In genomic region chr2:139067072-139067471, GRCh38 we compare ENCODE assay signal across 24 cellular contexts.
DNase-seq lines count a peak whose midpoint lies in the region; ATAC-seq and TF ChIP-seq lines count a peak whose summit lies in the region.
"Had no signal": no experiment of that assay in that cellular context is flagged by ENCODE, and none has a peak within 500 bp of the region (broad histone marks: within the 10 kb centered on the region; RNA-seq: fewer than 3 reads in every experiment).

No MANE protein-coding gene starts in this region.

- TF ChIP-seq CTCF in osteoblast (IDR thresholded peaks at IDR 0.05; ENCODE audit: extremely low read depth, low read depth, low read length) (no peak), MCF 10A (IDR thresholded peaks at IDR 0.05; ENCODE audit: unreplicated experiment) (no peak)

- POLR2A ChIA-PET in MCF 10A (lab: Yijun Ruan, JAX): no interaction called here

- no peaks in the 10 kb centered on the region for H3K4me1 Mint-ChIP-seq in MCF 10A (ENCODE audit: insufficient read depth, unreplicated experiment)
- H3K4me1 Mint-ChIP-seq: CD14-positive monocyte; CD8-positive, alpha-beta memory T cell had no signal

- no peak overlapping the region for H3K27ac Mint-ChIP-seq in MCF 10A (ENCODE audit: low read depth, unreplicated experiment)
- H3K27ac Mint-ChIP-seq: CD14-positive monocyte; CD4-positive, alpha-beta T cell; CD8-positive, alpha-beta memory T cell; HFFc6 had no signal

- H4K20me1 ChIP-seq in osteoblast (ENCODE audit: insufficient read depth, low read length): no peaks in the 10 kb centered on the region
- H4K20me1 ChIP-seq: BLaER1 treated with 17β-estradiol and CSF1 and Interleukin-3, amounts not matched to agents 10 nM and 100 nM had no signal

- no peaks in the 10 kb centered on the region for H3K9me3 ChIP-seq in osteoblast (ENCODE audit: low read depth, low read length)
- H3K9me3 ChIP-seq: A549; BE2C; BLaER1 treated with 17β-estradiol and CSF1 and Interleukin-3, amounts not matched to agents 10 nM and 100 nM; HAP-1 had no signal

- no peaks in the 10 kb centered on the region for H3K27me3 ChIP-seq in osteoblast (ENCODE audit: insufficient read depth, low read length)
- H3K27me3 ChIP-seq: BE2C; BLaER1 treated with 17β-estradiol and CSF1 and Interleukin-3, amounts not matched to agents 10 nM and 100 nM had no signal

- CTCF ChIA-PET in MCF 10A (lab: Yijun Ruan, JAX): no interaction called here

- H3K36me3 ChIP-seq in osteoblast (ENCODE audit: insufficient read depth, low read length): no peaks in the 10 kb centered on the region
- H3K36me3 ChIP-seq: BE2C; BLaER1 treated with 17β-estradiol and CSF1 and Interleukin-3, amounts not matched to agents 10 nM and 100 nM; HAP-1 had no signal

- H3K27me3 Mint-ChIP-seq in MCF 10A (ENCODE audit: insufficient read depth, unreplicated experiment): peaks cover 25% of the 10 kb centered on the region
- H3K27me3 Mint-ChIP-seq: CD4-positive, alpha-beta T cell; CD8-positive, alpha-beta memory T cell had no signal

- no peak overlapping the region for H3K4me2 ChIP-seq in osteoblast (ENCODE audit: insufficient read depth, low read length)
- H3K4me2 ChIP-seq: A549; BLaER1 treated with 17β-estradiol and CSF1 and Interleukin-3, amounts not matched to agents 10 nM and 100 nM had no signal

- intact Hi-C loops in MCF 10A (cut with micrococcal nuclease): no loop called here

- H3K36me3 Mint-ChIP-seq in MCF 10A (ENCODE audit: insufficient read depth, unreplicated experiment): no peaks in the 10 kb centered on the region
- H3K36me3 Mint-ChIP-seq: CD14-positive monocyte; CD8-positive, alpha-beta memory T cell had no signal

- no peaks in the 10 kb centered on the region for H3K9me3 Mint-ChIP-seq in MCF 10A (ENCODE audit: unreplicated experiment)

- no peak overlapping the region for H3K27ac ChIP-seq in osteoblast (ENCODE audit: low read depth, low read length)
- H3K27ac ChIP-seq: A549; BLaER1 treated with 17β-estradiol and CSF1 and Interleukin-3, amounts not matched to agents 10 nM and 100 nM had no signal

- no peak overlapping the region for H2AFZ ChIP-seq in osteoblast (ENCODE audit: low read length)

- H3K79me2 ChIP-seq in osteoblast (ENCODE audit: insufficient read depth, low read length): no peaks in the 10 kb centered on the region

- BruUV-seq in MCF 10A (replicated peaks; lab: Mats Ljungman, UMichigan): no TSS peak

- ATAC-seq in GM18870 (IDR thresholded peaks at IDR 0.05; ENCODE audit: unreplicated experiment): peak; percentile 42
- peak; percentile 57 for ATAC-seq in GM21619 (IDR thresholded peaks at IDR 0.05; ENCODE audit: unreplicated experiment)
- peak; percentile 59 for ATAC-seq in HG03457 (IDR thresholded peaks at IDR 0.05; ENCODE audit: unreplicated experiment)
- no peak for ATAC-seq in stimulated activated naive CD8-positive, alpha-beta T cell treated with anti-CD3 and anti-CD28 coated beads, Interleukin-15, Interleukin-2, amounts not matched to agents 100 U/mL and 50 U/mL, for 24 hours
- ATAC-seq in HG03135 (IDR thresholded peaks at IDR 0.05; ENCODE audit: unreplicated experiment): no peak
- ATAC-seq: A549, GM12878 had no signal

- H3K4me1 ChIP-seq in osteoblast (ENCODE audit: insufficient read depth, low read length): no peaks in the 10 kb centered on the region
- H3K4me1 ChIP-seq: A549; BE2C; BLaER1 treated with 17β-estradiol and CSF1 and Interleukin-3, amounts not matched to agents 10 nM and 100 nM; HAP-1 had no signal

- H3K4me3 ChIP-seq in osteoblast (ENCODE audit: insufficient read depth, low read length): no peak overlapping the region
- H3K4me3 ChIP-seq: A549; BLaER1 treated with 17β-estradiol and CSF1 and Interleukin-3, amounts not matched to agents 10 nM and 100 nM; GM12878; HAP-1 had no signal

- DNase-seq in osteoblast (ENCODE audit: insufficient read length, low spot score, missing footprints) (peak; percentile 23), MCF 10A (ENCODE audit: unreplicated experiment) (no peak)
- no peak for DNase-seq in stimulated activated naive CD8-positive, alpha-beta T cell treated with anti-CD3 and anti-CD28 coated beads, Interleukin-15, Interleukin-2, amounts not matched to agents 100 U/mL and 50 U/mL, for 24 hours
- DNase-seq: 8988T; ACHN; AML-193; BE2C; CD4-positive, alpha-beta T cell; CD8-positive, alpha-beta memory T cell; DMS 273 treated with DMSO at 0.1 percent for 48 hours; DMS79; EL; GDM1; GOT3; HFFc6 had no signal

- H3K4me3 Mint-ChIP-seq in MCF 10A (ENCODE audit: unreplicated experiment): no peak overlapping the region
- H3K4me3 Mint-ChIP-seq: CD14-positive monocyte; CD4-positive, alpha-beta T cell; CD8-positive, alpha-beta memory T cell; HFFc6 had no signal

Comparison
In these comparisons a context has a peak if more than half of its experiments do, and no peak if none do; other contexts are left out.
1. ATAC-seq: peak in GM18870 (single experiment), GM21619 (single experiment) and HG03457 (single experiment); none in stimulated activated naive CD8-positive, alpha-beta T cell treated with anti-CD3 and anti-CD28 coated beads, Interleukin-15, Interleukin-2, amounts not matched to agents 100 U/mL and 50 U/mL, for 24 hours (single experiment) and HG03135 (single experiment).